32 cellular contexts compared by ENCODE assay signal in the genomic region with DNA sequence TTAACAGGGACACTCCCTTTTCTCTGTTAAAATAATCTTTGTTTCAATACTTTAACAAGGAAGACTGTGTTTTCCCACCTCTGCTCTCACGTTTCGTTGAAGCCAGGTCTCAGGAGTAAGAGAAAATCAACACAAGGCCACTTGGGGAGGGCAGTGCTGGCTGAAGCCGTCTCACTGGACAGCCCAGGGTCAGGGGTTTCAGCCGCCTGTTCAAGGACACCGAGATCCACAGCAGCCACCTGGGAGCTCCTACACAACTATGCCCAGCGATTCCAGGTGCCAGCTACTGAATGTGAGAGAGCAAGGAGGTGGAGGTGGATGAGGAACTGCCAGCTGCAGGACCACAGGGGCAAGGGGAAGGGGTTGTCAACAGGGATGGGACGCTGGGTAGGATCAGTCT. TPM values are rescaled to one million over a fixed set of nuclear protein-coding genes. Genes with fewer than 3 reads are reported as not detected.
"Had no signal": no experiment of that assay in that cellular context is flagged by ENCODE, and none has a peak within 500 bp of the region (broad histone marks: within the 10 kb centered on the region; RNA-seq: fewer than 3 reads in every experiment).

No MANE protein-coding gene starts in this region.

- H3K36me3 ChIP-seq: heart left ventricle, left lung, lower lobe of right lung, neural progenitor cell, neutrophil, ovary, stomach, thyroid gland, transverse colon, upper lobe of left lung, vagina had no signal

- H3K27ac ChIP-seq: heart left ventricle, left lung, lower lobe of right lung, neural progenitor cell, neutrophil, ovary, psoas muscle, skin epidermis, stomach, testis, thyroid gland, transverse colon, upper lobe of left lung, vagina had no signal

- DNase-seq: heart left ventricle; hypothalamus; immature natural killer cell; kidney; left colon; left lung; lower lobe of right lung; mammary epithelial cell; mesenchymal stem cell; naive thymus-derived CD8-positive, alpha-beta T cell; nephron progenitor cell; occipital lobe; ovary; posterior cingulate gyrus; psoas muscle; stimulated activated CD4-positive, alpha-beta T cell treated with anti-CD3 and anti-CD28 coated beads, Interleukin-12 subunit alpha, Interleukin-12 subunit beta, amount 100 ng/mL, for 4 hours; stimulated activated CD4-positive, alpha-beta T cell treated with anti-CD3 and anti-CD28 coated beads, Interleukin-15, amount 100 ng/mL, for 24 hours; stimulated activated CD4-positive, alpha-beta T cell treated with anti-CD3 and anti-CD28 coated beads, Interleukin-2, amount 100 ng/mL, for 24 hours; stimulated activated CD4-positive, alpha-beta T cell treated with anti-CD3 and anti-CD28 coated beads, Interleukin-4, amount 100 ng/mL, for 1 hour; stimulated activated naive CD4-positive, alpha-beta T cell; stomach; testis; thyroid gland; transverse colon; upper lobe of left lung had no signal

- H3K4me3 ChIP-seq: heart left ventricle, left lung, lower lobe of right lung, neural progenitor cell, ovary, psoas muscle, skin epidermis, stomach, testis, thyroid gland, transverse colon, upper lobe of left lung, vagina had no signal

- ATAC-seq: heart left ventricle; left colon; left lung; naive thymus-derived CD8-positive, alpha-beta T cell; psoas muscle; sciatic nerve; stimulated activated effector memory CD8-positive, alpha-beta T cell treated with anti-CD3 and anti-CD28 coated beads, Interleukin-12 subunit alpha, Interleukin-12 subunit beta, amount 100 ng/mL, for 72 hours had no signal

- FAIRE-seq: islet of Langerhans, kidney had no signal

- H3K4me1 ChIP-seq: heart left ventricle, left lung, lower lobe of right lung, neural progenitor cell, psoas muscle, testis, transverse colon, upper lobe of left lung had no signal

- H3K27me3 ChIP-seq: heart left ventricle, left lung, neural progenitor cell, neutrophil, ovary, stomach, testis, thyroid gland, transverse colon, upper lobe of left lung, vagina had no signal

- H3K9me3 ChIP-seq: heart left ventricle, left lung, lower lobe of right lung, neutrophil, ovary, psoas muscle, stomach, testis, thyroid gland, transverse colon, upper lobe of left lung, vagina had no signal

RNA-seq across cellular contexts. Expression of gene ADAMTSL3, which starts 42.6 kb away (rescaled TPM):
- total RNA-seq: naive thymus-derived CD8-positive, alpha-beta T cell had no signal
- polyA plus RNA-seq: immature natural killer cell; naive thymus-derived CD8-positive, alpha-beta T cell had no signal
